ENCODE assay signal across 1 cellular context in the genomic region with DNA sequence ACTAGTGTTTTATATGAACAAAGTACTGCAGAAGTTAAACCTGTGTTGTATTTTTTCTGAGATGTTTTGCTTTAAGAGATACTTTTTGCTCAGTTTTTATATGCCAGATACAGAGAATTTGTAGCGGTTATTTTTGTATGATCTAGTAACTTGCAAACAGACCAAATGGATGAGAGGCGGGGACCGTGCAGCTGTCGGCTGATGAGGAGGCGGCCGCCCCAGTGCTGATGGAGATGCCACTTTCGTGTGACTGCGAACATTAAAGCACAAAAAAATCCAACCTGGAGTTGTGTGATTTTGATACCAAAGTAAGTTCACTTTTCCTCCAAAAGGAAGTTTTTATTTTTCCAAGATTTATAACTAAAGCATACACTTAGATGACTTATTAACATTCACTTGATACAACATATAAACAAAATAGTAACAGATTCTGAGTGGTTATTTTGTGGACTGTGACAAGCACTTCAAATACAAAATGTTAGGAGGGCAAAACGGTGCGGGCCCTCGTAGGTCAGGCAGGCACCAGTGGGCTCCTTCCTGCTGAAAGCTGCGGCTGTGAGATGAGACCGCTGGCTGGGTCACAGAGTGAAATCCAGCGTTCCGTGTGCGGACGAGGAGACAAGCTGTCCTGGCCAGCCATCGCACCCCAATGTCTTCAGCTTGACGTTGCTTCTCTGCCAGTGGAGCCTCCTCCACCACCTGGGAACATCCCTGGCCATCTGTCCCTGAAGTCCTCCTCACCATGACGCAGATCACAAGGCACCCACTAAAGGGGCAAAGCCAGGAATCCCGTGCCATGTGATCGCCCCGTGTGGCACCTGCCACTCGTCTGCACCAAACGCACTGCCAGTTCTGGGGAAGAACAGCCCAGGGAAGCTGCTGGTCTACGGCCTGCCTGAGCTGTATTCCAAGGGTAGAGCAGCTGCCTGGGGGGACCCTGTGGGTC.
A peak's percentile ranks its signal among the peaks of the same experiment; 100 is the strongest.
TF ChIP-seq lines count a peak whose summit lies in the region.

No MANE protein-coding gene starts in this region.

TF ChIP-seq in K562, 482 proteins besides CTCF, POLR2A, EP300 and RAD21:
- TF ChIP-seq SUPT5H (IDR thresholded peaks at IDR 0.05) (0 out of 2 replicates have a peak, but pooled peaks have one; percentile 39), EWSR1 (IDR thresholded peaks at IDR 0.05; ENCODE audit: borderline replicate concordance, low read depth, partially characterized antibody) (no peak), POLR2G (IDR thresholded peaks at IDR 0.05; ENCODE audit: low read depth, low read length) (peak; percentile 43; the same call in 1 of the 2 replicates), YBX1 (IDR thresholded peaks at IDR 0.05) (no peak), POLR2AphosphoS2 (IDR thresholded peaks at IDR 0.05; ENCODE audit: low read length) (no peak; the same call in 1 of the 2 replicates), ATF1 (CRISPR knock-in tag; IDR thresholded peaks at IDR 0.05) (no peak), ATF1 (tag; IDR thresholded peaks at IDR 0.05) (no peak), NBN (IDR thresholded peaks at IDR 0.05; ENCODE audit: low read depth) (no peak)
TF ChIP-seq in K562: peak in this region for 2.
